Comparison of ENCODE assay signal across 11 cellular contexts in the genomic region with DNA sequence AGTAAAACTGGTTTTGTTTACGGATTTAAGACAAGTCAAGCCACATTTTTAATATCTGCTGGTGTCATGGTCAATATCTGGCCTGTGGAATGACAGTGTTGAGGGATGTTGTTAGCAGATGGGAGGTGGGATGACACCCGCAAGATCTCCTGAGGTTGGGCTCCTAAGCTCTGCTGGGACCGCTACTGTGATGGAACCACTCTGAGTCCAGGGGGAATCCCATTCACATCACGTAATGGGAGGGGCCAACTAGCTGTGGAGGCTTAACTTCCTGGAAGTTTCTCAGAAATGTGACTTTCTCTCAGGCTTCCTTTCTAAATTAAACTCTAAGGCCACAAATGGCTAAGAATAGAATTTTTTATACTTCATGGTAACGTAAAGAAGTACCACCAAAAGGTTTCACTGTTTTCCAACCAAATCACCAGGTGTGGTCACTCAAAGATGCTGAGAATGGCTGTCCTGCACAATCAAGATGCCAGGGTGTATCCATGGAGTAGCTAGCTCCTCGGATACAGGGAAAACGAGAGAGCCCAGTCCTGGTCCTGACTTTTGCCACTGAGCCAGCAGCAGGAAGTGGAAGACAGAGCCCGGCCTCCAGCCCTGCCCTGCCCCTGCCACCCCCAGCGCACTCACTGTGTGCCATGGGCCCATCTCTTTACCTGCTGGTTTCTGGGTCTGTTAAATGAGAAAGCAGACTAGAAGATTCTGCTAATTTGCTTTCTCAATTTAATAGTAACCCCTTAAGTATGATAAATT. TPM values are rescaled to one million over a fixed set of nuclear protein-coding genes. Genes with fewer than 3 reads are reported as not detected.
DNase-seq lines count a peak whose midpoint lies in the region; ATAC-seq lines count a peak whose summit lies in the region.
"Had no signal": no experiment of that assay in that cellular context is flagged by ENCODE, and none has a peak within 500 bp of the region (broad histone marks: within the 10 kb centered on the region; RNA-seq: fewer than 3 reads in every experiment).

No MANE protein-coding gene starts in this region.

- H3K9ac ChIP-seq in BLaER1 treated with 17β-estradiol and CSF1 and Interleukin-3, amounts not matched to agents 10 nM and 100 nM, result no peak overlapping the region

- POLR2A ChIA-PET in activated naive CD8-positive, alpha-beta T cell treated with anti-CD3 and anti-CD28 coated beads, Interleukin-2, amount 10 ng/mL, durations not matched to agents 7 days and 5 days (lab: Charles Lee), result interaction anchor here (1.0 to 1.9 kb wide), 2 partner anchors 11 to 22 kb away, joined by 3 to 9 read pairs; no protein-coding TSS in a partner anchor

- peak overlapping the region; percentile 94 for H3K27ac Mint-ChIP-seq in activated naive CD8-positive, alpha-beta T cell treated with anti-CD3 and anti-CD28 coated beads, Interleukin-2, amount 10 ng/mL, durations not matched to agents 7 days and 5 days
- peak overlapping the region; percentile 37 to 53 for H3K27ac Mint-ChIP-seq in natural killer cell treated with Interleukin-12 subunit alpha and Interleukin-12 subunit beta and Interleukin-15 and Interleukin-18, amount 100 ng/mL, for 72 hours

- peak; percentile 50 for DNase-seq in activated naive CD8-positive, alpha-beta T cell treated with anti-CD3 and anti-CD28 coated beads, Interleukin-2, amount 10 ng/mL, durations not matched to agents 7 days and 5 days
- DNase-seq in natural killer cell treated with Interleukin-12 subunit alpha and Interleukin-12 subunit beta and Interleukin-15 and Interleukin-18, amount 100 ng/mL, for 72 hours (ENCODE audit: low spot score), result peak; percentile 67
- no peak for DNase-seq in mesenteric fat pad (ENCODE audit: low spot score)
- DNase-seq in NCI-H128 (lab: John Stamatoyannopoulos, UW; ENCODE audit: unreplicated experiment), result no peak
- DNase-seq: NCI-H1417 treated with DMSO at 0.1 percent for 48 hours had no signal

- no peaks in the 10 kb centered on the region for H4K20me1 ChIP-seq in BLaER1 treated with 17β-estradiol and CSF1 and Interleukin-3, amounts not matched to agents 10 nM and 100 nM

- H3K4me3 ChIP-seq in BLaER1 treated with 17β-estradiol and CSF1 and Interleukin-3, amounts not matched to agents 10 nM and 100 nM, result no peak overlapping the region

- H3K27ac ChIP-seq in BLaER1 treated with 17β-estradiol and CSF1 and Interleukin-3, amounts not matched to agents 10 nM and 100 nM, result no peak overlapping the region; a peak in 1 of 22 replicates

- H3K36me3 ChIP-seq in BLaER1 treated with 17β-estradiol and CSF1 and Interleukin-3, amounts not matched to agents 10 nM and 100 nM, result no peaks in the 10 kb centered on the region
- H3K36me3 ChIP-seq: left lung had no signal

- H3K4me1 Mint-ChIP-seq in activated naive CD8-positive, alpha-beta T cell treated with anti-CD3 and anti-CD28 coated beads, Interleukin-2, amount 10 ng/mL, durations not matched to agents 7 days and 5 days, result peaks cover 27% of the 10 kb centered on the region
- H3K4me1 Mint-ChIP-seq in natural killer cell treated with Interleukin-12 subunit alpha and Interleukin-12 subunit beta and Interleukin-15 and Interleukin-18, amount 100 ng/mL, for 72 hours (ENCODE audit: low read depth in 2 of 2), result peaks cover 32 to 33% of the 10 kb centered on the region in 2 donors

- peaks cover 14 to 35% (median 17%) of the 10 kb centered on the region in 10 experiments for H3K4me1 ChIP-seq in BLaER1 treated with 17β-estradiol and CSF1 and Interleukin-3, amounts not matched to agents 10 nM and 100 nM

- H3K27me3 Mint-ChIP-seq in activated naive CD8-positive, alpha-beta T cell treated with anti-CD3 and anti-CD28 coated beads, Interleukin-2, amount 10 ng/mL, durations not matched to agents 7 days and 5 days, result peaks cover 6% of the 10 kb centered on the region
- peaks cover 24 to 34% of the 10 kb centered on the region in 2 donors for H3K27me3 Mint-ChIP-seq in natural killer cell treated with Interleukin-12 subunit alpha and Interleukin-12 subunit beta and Interleukin-15 and Interleukin-18, amount 100 ng/mL, for 72 hours

- H3K4me2 ChIP-seq in BLaER1 treated with 17β-estradiol and CSF1 and Interleukin-3, amounts not matched to agents 10 nM and 100 nM, result peak overlapping the region; percentile 27 to 81 (median 41); a peak in 21 of 22 replicates

- no peaks in the 10 kb centered on the region for H3K9me3 Mint-ChIP-seq in activated naive CD8-positive, alpha-beta T cell treated with anti-CD3 and anti-CD28 coated beads, Interleukin-2, amount 10 ng/mL, durations not matched to agents 7 days and 5 days
- no peaks in the 10 kb centered on the region for H3K9me3 Mint-ChIP-seq in natural killer cell treated with Interleukin-12 subunit alpha and Interleukin-12 subunit beta and Interleukin-15 and Interleukin-18, amount 100 ng/mL, for 72 hours

- peaks cover 0 to 8% (median 0%) of the 10 kb centered on the region in 11 experiments; a peak in 3 of 22 replicates for H3K9me3 ChIP-seq in BLaER1 treated with 17β-estradiol and CSF1 and Interleukin-3, amounts not matched to agents 10 nM and 100 nM (replicated peaks in 1 of 11)
- H3K9me3 ChIP-seq: left lung had no signal

- ATAC-seq in GM21723 (IDR thresholded peaks at IDR 0.05; ENCODE audit: unreplicated experiment) (peak; percentile 39), HG02884 (IDR thresholded peaks at IDR 0.05; ENCODE audit: unreplicated experiment) (no peak), HG02610 (IDR thresholded peaks at IDR 0.05; ENCODE audit: unreplicated experiment) (no peak)
- ATAC-seq in activated naive CD8-positive, alpha-beta T cell treated with anti-CD3 and anti-CD28 coated beads, Interleukin-2, amount 10 ng/mL, durations not matched to agents 7 days and 5 days (ENCODE audit: low read depth), result peak; percentile 54
- ATAC-seq in natural killer cell treated with Interleukin-12 subunit alpha and Interleukin-12 subunit beta and Interleukin-15 and Interleukin-18, amount 100 ng/mL, for 72 hours, result peak; percentile 51 to 66

- H3K4me3 Mint-ChIP-seq in activated naive CD8-positive, alpha-beta T cell treated with anti-CD3 and anti-CD28 coated beads, Interleukin-2, amount 10 ng/mL, durations not matched to agents 7 days and 5 days, result peak overlapping the region; percentile 80
- H3K4me3 Mint-ChIP-seq in natural killer cell treated with Interleukin-12 subunit alpha and Interleukin-12 subunit beta and Interleukin-15 and Interleukin-18, amount 100 ng/mL, for 72 hours, result peak overlapping the region; percentile 82

- H3K27me3 ChIP-seq in BLaER1 treated with 17β-estradiol and CSF1 and Interleukin-3, amounts not matched to agents 10 nM and 100 nM, result no peaks in the 10 kb centered on the region

- peaks cover 2% of the 10 kb centered on the region for H3K36me3 Mint-ChIP-seq in activated naive CD8-positive, alpha-beta T cell treated with anti-CD3 and anti-CD28 coated beads, Interleukin-2, amount 10 ng/mL, durations not matched to agents 7 days and 5 days
- peaks cover 4% of the 10 kb centered on the region for H3K36me3 Mint-ChIP-seq in natural killer cell treated with Interleukin-12 subunit alpha and Interleukin-12 subunit beta and Interleukin-15 and Interleukin-18, amount 100 ng/mL, for 72 hours

RNA-seq across cellular contexts. Expression of gene TNFAIP8L3, which starts 18.4 kb away (rescaled TPM):
- total RNA-seq in activated naive CD8-positive, alpha-beta T cell treated with anti-CD3 and anti-CD28 coated beads, Interleukin-2, amount 10 ng/mL, durations not matched to agents 7 days and 5 days, result under 1 TPM; 0.17 to 0.20 TPM
- not detected for total RNA-seq in natural killer cell treated with Interleukin-12 subunit alpha and Interleukin-12 subunit beta and Interleukin-15 and Interleukin-18, amount 100 ng/mL, for 72 hours
- total RNA-seq in mesenteric fat pad, result 7.4 TPM
- total RNA-seq: SK-MEL-5 had no signal

Comparison
In these comparisons a context has a peak if more than half of its experiments do, and no peak if none do; other contexts are left out.
1. ATAC-seq: peak in GM21723 (single experiment), activated naive CD8-positive, alpha-beta T cell treated with anti-CD3 and anti-CD28 coated beads, Interleukin-2, amount 10 ng/mL, durations not matched to agents 7 days and 5 days (single experiment) and natural killer cell treated with Interleukin-12 subunit alpha and Interleukin-12 subunit beta and Interleukin-15 and Interleukin-18, amount 100 ng/mL, for 72 hours (2 of 2); none in HG02884 (single experiment) and HG02610 (single experiment).
2. DNase-seq: peak in activated naive CD8-positive, alpha-beta T cell treated with anti-CD3 and anti-CD28 coated beads, Interleukin-2, amount 10 ng/mL, durations not matched to agents 7 days and 5 days (single experiment) and natural killer cell treated with Interleukin-12 subunit alpha and Interleukin-12 subunit beta and Interleukin-15 and Interleukin-18, amount 100 ng/mL, for 72 hours (single experiment); none in mesenteric fat pad (single experiment) and NCI-H128 (single experiment).